In the genomic region with DNA sequence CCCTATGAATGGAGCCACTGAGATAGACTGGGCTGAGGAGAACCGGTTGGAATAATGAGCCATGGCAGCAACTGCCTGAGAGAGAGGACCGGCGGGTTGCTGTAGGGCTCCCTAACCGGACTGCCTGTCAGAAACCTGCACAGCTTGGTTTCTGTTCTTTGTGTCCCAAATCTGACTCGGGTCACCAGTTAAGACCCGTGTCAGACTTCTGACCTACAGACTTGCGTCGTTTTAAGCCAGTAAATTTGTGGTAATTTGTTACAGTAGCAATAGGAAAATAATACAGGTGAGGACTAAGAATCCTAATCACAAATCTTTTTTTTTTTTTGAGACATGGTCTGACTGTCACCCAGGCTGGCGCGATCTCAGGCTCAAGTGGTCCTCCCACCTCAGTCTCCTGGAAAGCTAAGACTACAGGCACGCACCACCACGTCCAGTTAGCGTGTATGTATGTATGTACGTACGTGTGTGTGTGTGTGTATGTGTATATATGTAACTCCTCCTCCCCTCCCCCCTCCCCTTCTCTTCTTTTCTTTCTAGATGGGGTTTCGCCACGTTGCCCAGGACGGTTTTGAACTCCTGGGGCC, we compare ENCODE assay signal across 8 cellular contexts. TPM values are rescaled to one million over a fixed set of nuclear protein-coding genes. Genes with fewer than 3 reads are reported as not detected.
DNase-seq lines count a peak whose midpoint lies in the region; FAIRE-seq and TF ChIP-seq lines count a peak whose summit lies in the region.

No MANE protein-coding gene starts in this region.

- H3K9me3 ChIP-seq in SJSA1 (replicated peaks) (no peaks in the 10 kb centered on the region), skeletal muscle satellite cell (replicated peaks; ENCODE audit: low read length) (no peaks in the 10 kb centered on the region)

- H3K4me1 ChIP-seq in SJSA1 (replicated peaks) (peaks cover 17% of the 10 kb centered on the region), skeletal muscle satellite cell (ENCODE audit: control insufficient read depth, insufficient read depth, low read length) (peaks cover 16% of the 10 kb centered on the region)

- FAIRE-seq in D721Med (lab: Jason Lieb, UNC), result no peak

- H3K4me2 ChIP-seq in skeletal muscle satellite cell (ENCODE audit: low read length), result peak overlapping the region; percentile 93

- peaks cover 74% of the 10 kb centered on the region for H3K36me3 ChIP-seq in SJSA1
- peaks cover 57% of the 10 kb centered on the region for H3K36me3 ChIP-seq in skeletal muscle satellite cell (ENCODE audit: insufficient read depth, low read length)

- H3K4me3 ChIP-seq in SJSA1 (peak overlapping the region; percentile 80), fibroblast of pulmonary artery (replicated peaks; ENCODE audit: low read depth, low read length) (peak overlapping the region; percentile 97), skeletal muscle satellite cell (ENCODE audit: low read length) (peak overlapping the region; percentile 90)

- H3K9ac ChIP-seq in skeletal muscle satellite cell (ENCODE audit: low read depth, low read length), result peak overlapping the region; percentile 95

- DNase-seq in DMS53 (lab: John Stamatoyannopoulos, UW), result peak; percentile 55
- no peak for DNase-seq in DMS53 treated with DMSO at 0.1 percent for 48 hours (lab: John Stamatoyannopoulos, UW; ENCODE audit: unreplicated experiment)
- DNase-seq in SJSA1 (ENCODE audit: low read depth in 1 of 2, low spot score in 2 of 2), result no peak
- DNase-seq in fibroblast of pulmonary artery (ENCODE audit: low read depth), result no peak
- no peak for DNase-seq in NK-92 treated with Interleukin-12 subunit alpha and Interleukin-12 subunit beta, amount 100 ng/mL, for 24 hours (lab: John Stamatoyannopoulos, UW)
- no peak for DNase-seq in D721Med (ENCODE audit: insufficient read length, low spot score)
- DNase-seq in SK-N-DZ (ENCODE audit: low spot score), result no peak

- H3K27ac ChIP-seq in SJSA1, result peak overlapping the region; percentile 60

- no peaks in the 10 kb centered on the region for H3K27me3 ChIP-seq in SJSA1 (replicated peaks)
- no peaks in the 10 kb centered on the region for H3K27me3 ChIP-seq in skeletal muscle satellite cell (ENCODE audit: control insufficient read depth, insufficient read depth, low read length)

- TF ChIP-seq CTCF in fibroblast of pulmonary artery (IDR thresholded peaks at IDR 0.05; ENCODE audit: low read length, missing control alignments), result no peak
- no peak for TF ChIP-seq CTCF in D721Med (IDR thresholded peaks at IDR 0.05; ENCODE audit: insufficient read depth, missing control alignments)

RNA-seq across cellular contexts. Expression of a gene that starts 0.7 kb away (rescaled TPM):
- total RNA-seq in SJSA1 (2014; rRNA removed; shearing (Covaris generic)), result 67.9 and 72.3 TPM in 2 replicates
- 53.5 and 64.9 TPM in 2 replicates for total RNA-seq in skeletal muscle satellite cell (2012; rRNA removed)
- 93.1 and 95.4 TPM in 2 replicates for polyA plus RNA-seq in SK-N-DZ (2014; cell fraction: cytosol; rRNA removed)
- 172 and 224 TPM in 2 replicates for polyA plus RNA-seq in SK-N-DZ (2014; cell fraction: nucleus; rRNA removed)

RNA-seq across cellular contexts. Expression of a gene that starts 7.7 kb away (rescaled TPM):
- 108 and 164 TPM in 2 replicates for total RNA-seq in SJSA1 (2014; rRNA removed; shearing (Covaris generic))
- 60.9 and 71.7 TPM in 2 replicates for total RNA-seq in skeletal muscle satellite cell (2012; rRNA removed)
- 169 and 208 TPM in 2 replicates for polyA plus RNA-seq in SK-N-DZ (2014; cell fraction: cytosol; rRNA removed)
- polyA plus RNA-seq in SK-N-DZ (2014; cell fraction: nucleus; rRNA removed), result 143 TPM in 2 replicates

RNA-seq across cellular contexts. Expression of a gene that starts 32.0 kb away (rescaled TPM):
- 38.4 and 51.3 TPM in 2 replicates for total RNA-seq in SJSA1 (2014; rRNA removed; shearing (Covaris generic))
- 75.8 and 79.1 TPM in 2 replicates for total RNA-seq in skeletal muscle satellite cell (2012; rRNA removed)
- polyA plus RNA-seq in SK-N-DZ (2014; cell fraction: cytosol; rRNA removed), result 28.8 and 29.1 TPM in 2 replicates
- polyA plus RNA-seq in SK-N-DZ (2014; cell fraction: nucleus; rRNA removed), result 23.4 and 36.2 TPM in 2 replicates

RNA-seq across cellular contexts. Expression of a gene that starts 33.2 kb away (rescaled TPM):
- total RNA-seq in SJSA1 (2014; rRNA removed; shearing (Covaris generic)), result not detected in 2 replicates
- under 0.01 TPM in 1 of 2 replicates, not detected in the other for total RNA-seq in skeletal muscle satellite cell (2012; rRNA removed)
- not detected in 2 replicates for polyA plus RNA-seq in SK-N-DZ (2014; cell fraction: cytosol; rRNA removed)
- 0.10 and 0.14 TPM in 2 replicates for polyA plus RNA-seq in SK-N-DZ (2014; cell fraction: nucleus; rRNA removed)
